8 cellular contexts compared by ENCODE assay signal in the genomic region with DNA sequence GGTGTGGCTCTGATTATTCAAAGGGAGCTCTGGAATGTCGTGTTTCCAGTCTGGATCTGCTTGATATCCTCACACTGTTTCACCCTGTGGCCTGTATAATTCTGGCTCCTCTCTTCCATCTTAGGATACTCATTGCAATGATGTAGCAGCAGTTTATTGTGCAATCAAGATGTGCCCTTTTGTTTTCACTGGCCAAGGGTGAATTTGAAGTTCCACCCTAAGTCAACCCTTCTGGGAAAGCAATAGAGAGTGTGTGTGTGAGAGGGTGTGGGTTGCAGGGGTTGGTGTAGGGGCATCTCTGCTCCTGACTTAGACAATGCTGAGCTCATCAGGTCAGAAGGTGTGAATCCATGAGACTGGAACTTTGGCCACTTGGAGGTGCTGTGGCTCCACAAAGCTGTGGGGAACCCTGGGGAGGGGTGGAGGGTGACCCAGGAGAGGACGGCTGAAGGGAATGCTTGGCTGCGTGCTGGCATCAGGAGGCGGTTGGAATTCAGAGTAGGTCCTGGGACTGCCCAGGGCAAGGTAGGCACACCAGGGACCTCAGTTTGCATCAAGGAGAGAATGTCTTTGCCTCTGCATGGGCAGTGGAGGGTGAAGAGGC.
DNase-seq lines count a peak whose midpoint lies in the region; ATAC-seq and TF ChIP-seq lines count a peak whose summit lies in the region.

No MANE protein-coding gene starts in this region.

- H3K9me3 Mint-ChIP-seq in Calu3 (ENCODE audit: low read depth, unreplicated experiment), result no peaks in the 10 kb centered on the region
- no peaks in the 10 kb centered on the region for H3K9me3 Mint-ChIP-seq in activated naive CD8-positive, alpha-beta T cell treated with anti-CD3 and anti-CD28 coated beads, Interleukin-2, amount 10 ng/mL, durations not matched to agents 7 days and 5 days

- H3K4me2 ChIP-seq in IMR-90 (ENCODE audit: low read depth, low read length), result no peak overlapping the region

- CTCF ChIA-PET in Calu3 (lab: Charles Lee) (interaction anchor here (0.6 to 1.7 kb wide), 4 partner anchors 16 to 149 kb away, joined by 3 to 6 read pairs (median 4); no protein-coding TSS in a partner anchor), IMR-90 (lab: Yijun Ruan, JAX) (interaction anchor here (1.1 kb wide), 1 partner anchor 88 kb away, joined by 3 read pairs; no protein-coding TSS in a partner anchor)

- H3K36me3 Mint-ChIP-seq in Calu3 (ENCODE audit: insufficient read depth, unreplicated experiment), result no peaks in the 10 kb centered on the region
- no peaks in the 10 kb centered on the region for H3K36me3 Mint-ChIP-seq in activated naive CD8-positive, alpha-beta T cell treated with anti-CD3 and anti-CD28 coated beads, Interleukin-2, amount 10 ng/mL, durations not matched to agents 7 days and 5 days

- H3K4me3 Mint-ChIP-seq in Calu3 (ENCODE audit: low read depth, unreplicated experiment), result no peak overlapping the region
- no peak overlapping the region for H3K4me3 Mint-ChIP-seq in activated naive CD8-positive, alpha-beta T cell treated with anti-CD3 and anti-CD28 coated beads, Interleukin-2, amount 10 ng/mL, durations not matched to agents 7 days and 5 days

- H3K18ac ChIP-seq in IMR-90 (ENCODE audit: low read depth, low read length), result peak overlapping the region; percentile 79

- H3K9me1 ChIP-seq in IMR-90 (ENCODE audit: insufficient read depth, low read length), result peaks cover 13% of the 10 kb centered on the region; the same call in 1 of the 2 replicates

- H3K9ac ChIP-seq in IMR-90 (ENCODE audit: low read depth, low read length), result no peak overlapping the region

- H3K4me3 ChIP-seq in IMR-90 (ENCODE audit: insufficient read depth, low read depth, low read length) (no peak overlapping the region), lung (no peak overlapping the region), spleen (no peak overlapping the region)

- H2BK5ac ChIP-seq in IMR-90 (ENCODE audit: low read depth, low read length, poor library complexity, severe bottlenecking), result peak overlapping the region; percentile 20

- H3K14ac ChIP-seq in IMR-90 (replicated peaks; ENCODE audit: low read depth, low read length), result peak overlapping the region; percentile 21; the same call in 1 of the 2 replicates

- TF ChIP-seq POLR2A in IMR-90 (IDR thresholded peaks at IDR 0.05; ENCODE audit: low read depth, low read length) (no peak), spleen (IDR thresholded peaks at IDR 0.05) (no peak)

- POLR2A ChIA-PET in IMR-90 (lab: Charles Lee; ENCODE audit: unreplicated experiment), result no interaction called here
- POLR2A ChIA-PET in activated naive CD8-positive, alpha-beta T cell treated with anti-CD3 and anti-CD28 coated beads, Interleukin-2, amount 10 ng/mL, durations not matched to agents 7 days and 5 days (lab: Charles Lee), result no interaction called here

- dilution Hi-C loops in IMR-90 (cut with HindIII; ENCODE audit: low sequenced_read_pairs, unreplicated experiment), result no loop called here

- no peak for ATAC-seq in IMR-90 (ENCODE audit: low read depth)
- peak; percentile 45 for ATAC-seq in activated naive CD8-positive, alpha-beta T cell treated with anti-CD3 and anti-CD28 coated beads, Interleukin-2, amount 10 ng/mL, durations not matched to agents 7 days and 5 days (ENCODE audit: low read depth)
- ATAC-seq in lung (ENCODE audit: insufficient read depth, low FRiP score), result peak; percentile 44
- ATAC-seq in GM18867 (IDR thresholded peaks at IDR 0.05; ENCODE audit: unreplicated experiment), result no peak

- peak overlapping the region; percentile 27 for H2BK20ac ChIP-seq in IMR-90 (ENCODE audit: low read depth, low read length)

- peak overlapping the region in 1 of 2 experiments; percentile 34; a peak in 2 of 4 replicates for H4K8ac ChIP-seq in IMR-90 (ENCODE audit: low read depth in 2 of 2, low read length in 2 of 2)

- 0 out of 2 replicates have a peak overlapping the region, but pooled peaks have one; percentile 43 for H2AK5ac ChIP-seq in IMR-90 (ENCODE audit: low read depth, low read length)

- intact Hi-C loops in Calu3 (cut with micrococcal nuclease; ENCODE audit: unreplicated experiment) (no loop called here), IMR-90 (cut with micrococcal nuclease) (no loop called here), spleen (cut with DNase I; ENCODE audit: low total_unique reads) (no loop called here)

- peak overlapping the region; percentile 13 for H3K27ac Mint-ChIP-seq in Calu3 (ENCODE audit: unreplicated experiment)
- peak overlapping the region; percentile 49 for H3K27ac Mint-ChIP-seq in activated naive CD8-positive, alpha-beta T cell treated with anti-CD3 and anti-CD28 coated beads, Interleukin-2, amount 10 ng/mL, durations not matched to agents 7 days and 5 days

- no peaks in the 10 kb centered on the region for H3K79me1 ChIP-seq in IMR-90 (ENCODE audit: low read depth in 1 of 2, low read length in 2 of 2)

- H3K56ac ChIP-seq in IMR-90 (ENCODE audit: extremely low read depth, insufficient read depth, low read length), result no peak overlapping the region

- peak overlapping the region; percentile 20 for H3K4ac ChIP-seq in IMR-90 (ENCODE audit: low read depth, low read length)

- H3K36me3 ChIP-seq in IMR-90 (ENCODE audit: control insufficient read depth, insufficient read depth, low read length) (no peaks in the 10 kb centered on the region), lung (ENCODE audit: control insufficient read depth in 2 of 2, insufficient read depth in 2 of 2, low read length in 2 of 2) (no peaks in the 10 kb centered on the region), spleen (no peaks in the 10 kb centered on the region)

- H2BK120ac ChIP-seq in IMR-90 (ENCODE audit: low read depth, low read length), result peak overlapping the region; percentile 62

- H2AFZ ChIP-seq in IMR-90 (replicated peaks; ENCODE audit: low read length, poor library complexity), result peak overlapping the region; percentile 78

- no TSS peak for BruUV-seq in Calu3 (replicated peaks; lab: Mats Ljungman, UMichigan)
- no TSS peak for BruUV-seq in IMR-90 (replicated peaks; lab: Mats Ljungman, UMichigan)

- H3K4me1 Mint-ChIP-seq in Calu3 (ENCODE audit: low read depth, unreplicated experiment), result peaks cover 22% of the 10 kb centered on the region
- no peaks in the 10 kb centered on the region for H3K4me1 Mint-ChIP-seq in activated naive CD8-positive, alpha-beta T cell treated with anti-CD3 and anti-CD28 coated beads, Interleukin-2, amount 10 ng/mL, durations not matched to agents 7 days and 5 days

- peaks cover 15% of the 10 kb centered on the region for H3K4me1 ChIP-seq in IMR-90 (ENCODE audit: control insufficient read depth, insufficient read depth, low read length)
- peaks cover 0 to 4% of the 10 kb centered on the region in 2 donors for H3K4me1 ChIP-seq in lung (ENCODE audit: control insufficient read depth in 2 of 2, insufficient read depth in 2 of 2, low read length in 2 of 2)
- H3K4me1 ChIP-seq in spleen, result no peaks in the 10 kb centered on the region

- DNase-seq in Calu3 (peak; percentile 33), IMR-90 (peak; percentile 28), lung (ENCODE audit: low spot score) (no peak), retina (no peak), spleen (no peak), COR-L47 (lab: John Stamatoyannopoulos, UW) (no peak)
- DNase-seq in activated naive CD8-positive, alpha-beta T cell treated with anti-CD3 and anti-CD28 coated beads, Interleukin-2, amount 10 ng/mL, durations not matched to agents 7 days and 5 days, result no peak

- H3K27me3 ChIP-seq in IMR-90 (ENCODE audit: control insufficient read depth, insufficient read depth, low read length), result no peaks in the 10 kb centered on the region
- no peaks in the 10 kb centered on the region for H3K27me3 ChIP-seq in lung (ENCODE audit: control insufficient read depth, insufficient read depth)
- peaks cover 0 to 5% (median 0%) of the 10 kb centered on the region in 7 donors for H3K27me3 ChIP-seq in spleen (replicated peaks in 1 of 7)

- no peaks in the 10 kb centered on the region for H4K20me1 ChIP-seq in IMR-90 (ENCODE audit: insufficient read depth, low read length)

- H3K27ac ChIP-seq in IMR-90 (ENCODE audit: insufficient read depth, low read length), result peak overlapping the region; percentile 13; the same call in 1 of the 2 replicates
- H3K27ac ChIP-seq in lung (ENCODE audit: low read depth in 1 of 2, low read length in 1 of 2), result no peak overlapping the region
- no peak overlapping the region for H3K27ac ChIP-seq in spleen

- peak overlapping the region; percentile 53 for H4K91ac ChIP-seq in IMR-90 (ENCODE audit: insufficient read depth, low read depth, low read length)

- peak overlapping the region; percentile 46 for H4K5ac ChIP-seq in IMR-90 (ENCODE audit: low read depth, low read length)

- H3K9me3 ChIP-seq in IMR-90 (ENCODE audit: control insufficient read depth, insufficient read depth, low read length), result no peaks in the 10 kb centered on the region
- H3K9me3 ChIP-seq in lung (ENCODE audit: control insufficient read depth in 2 of 2, insufficient read depth in 1 of 2, low read length in 1 of 2), result peaks cover 0 to 1% of the 10 kb centered on the region in 2 donors
- no peaks in the 10 kb centered on the region for H3K9me3 ChIP-seq in spleen

- H3K27me3 Mint-ChIP-seq in Calu3 (ENCODE audit: unreplicated experiment), result no peaks in the 10 kb centered on the region
- peaks cover 11% of the 10 kb centered on the region for H3K27me3 Mint-ChIP-seq in activated naive CD8-positive, alpha-beta T cell treated with anti-CD3 and anti-CD28 coated beads, Interleukin-2, amount 10 ng/mL, durations not matched to agents 7 days and 5 days

- H3K23ac ChIP-seq in IMR-90 (ENCODE audit: low read depth, low read length), result no peak overlapping the region

- TF ChIP-seq CTCF in Calu3 (IDR thresholded peaks at IDR 0.05; ENCODE audit: unreplicated experiment) (no peak), IMR-90 (conservative IDR thresholded peaks at IDR 0.05; ENCODE audit: low read depth, low read length) (peak; percentile 47), lung (IDR thresholded peaks at IDR 0.05; ENCODE audit: control extremely low read depth, extremely low read depth) (no peak), spleen (IDR thresholded peaks at IDR 0.05 in 8 of 11, conservative IDR thresholded peaks at IDR 0.05 in 3 of 11) (no peak)

- H2BK15ac ChIP-seq in IMR-90 (ENCODE audit: low read depth, low read length), result 0 out of 3 replicates have a peak overlapping the region, but pooled peaks have one; percentile 47

- in situ Hi-C loops in IMR-90 (cut with MboI; ENCODE audit: low sequenced_read_pairs), result no loop called here

- WGBS in IMR-90 (ENCODE audit: extremely low coverage in 2 of 2, insufficient read length in 1 of 2), 2 experiments, result 47% methylated on average over 3 of the region's 4 CpGs; no CpG with 5 or more reads in 1 of the 2 experiments
- 43 to 45% methylated on average over 4 of the region's 4 CpGs for WGBS in lung, 2 donors
- WGBS in spleen, 5 donors, result 49 to 66% (median 52%) methylated on average over 4 of the region's 4 CpGs

- peak; percentile 54 for TF ChIP-seq RAD21 in IMR-90 (IDR thresholded peaks at IDR 0.05; ENCODE audit: low read length)

- H2AK9ac ChIP-seq in IMR-90 (replicated peaks; ENCODE audit: low read depth, low read length, poor library complexity), result peak overlapping the region; percentile 33

TF ChIP-seq in IMR-90, 13 proteins besides CTCF, POLR2A, EP300 and RAD21:
- TF ChIP-seq MAFK (IDR thresholded peaks at IDR 0.05; ENCODE audit: low read depth, low read length) (peak; percentile 13; the same call in 1 of the 2 replicates), RCOR1 (IDR thresholded peaks at IDR 0.05; ENCODE audit: insufficient replicate concordance, low read length) (no peak), CEBPB (IDR thresholded peaks at IDR 0.05; ENCODE audit: low read depth, low read length) (peak; percentile 96)

Comparison
In these comparisons a context has a peak if more than half of its experiments do, and no peak if none do; other contexts are left out.
1. DNase-seq: peak in Calu3 (single experiment) and IMR-90 (single experiment); none in activated naive CD8-positive, alpha-beta T cell treated with anti-CD3 and anti-CD28 coated beads, Interleukin-2, amount 10 ng/mL, durations not matched to agents 7 days and 5 days (single experiment), lung (single experiment), retina (single experiment), spleen (single experiment) and COR-L47 (single experiment).
2. ATAC-seq: peak in activated naive CD8-positive, alpha-beta T cell treated with anti-CD3 and anti-CD28 coated beads, Interleukin-2, amount 10 ng/mL, durations not matched to agents 7 days and 5 days (single experiment) and lung (single experiment); none in IMR-90 (single experiment) and GM18867 (single experiment).